In the genomic region with DNA sequence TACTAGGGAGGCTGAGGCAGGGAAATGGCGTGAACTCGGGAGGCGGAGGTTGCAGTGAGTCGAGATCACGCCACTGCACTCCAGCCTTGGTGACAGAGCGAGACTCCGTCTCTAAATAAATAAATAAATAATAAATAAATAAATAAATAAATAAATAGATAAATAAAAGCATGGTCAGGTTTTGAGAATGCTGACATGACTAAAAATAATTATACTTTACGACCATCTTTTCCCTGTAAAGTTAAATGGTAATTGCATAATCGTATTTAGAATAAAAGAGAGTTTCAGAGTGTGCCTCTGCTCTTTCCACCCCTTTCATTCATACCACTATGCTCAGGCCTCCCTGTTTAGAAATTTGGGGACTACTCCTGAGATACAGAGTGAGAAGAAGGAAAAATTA, we compare ENCODE assay signal across 29 cellular contexts.
"Had no signal": no experiment of that assay in that cellular context is flagged by ENCODE, and none has a peak within 500 bp of the region (broad histone marks: within the 10 kb centered on the region; RNA-seq: fewer than 3 reads in every experiment).

No MANE protein-coding gene starts in this region.

- H3K9ac ChIP-seq: SK-N-SH had no signal

- H3K27ac ChIP-seq: Peyer's patch, SJSA1 had no signal

- H3K27me3 ChIP-seq: Peyer's patch, SJSA1 had no signal

- H3K9me3 ChIP-seq: Peyer's patch, SJSA1, SK-N-SH had no signal

- H3K36me3 ChIP-seq: Peyer's patch, SJSA1 had no signal

- H3K4me3 Mint-ChIP-seq: T-helper 1 cell treated with Interleukin-12 subunit alpha and Interleukin-12 subunit beta and Interleukin-4 antibody, amounts not matched to agents 30 μg/mL and 1 μg/mL, for 36 hours had no signal

- H3K27ac Mint-ChIP-seq: T-helper 1 cell treated with Interleukin-12 subunit alpha and Interleukin-12 subunit beta and Interleukin-4 antibody, amounts not matched to agents 30 μg/mL and 1 μg/mL, for 36 hours had no signal

- H3K4me1 ChIP-seq: Peyer's patch, SJSA1 had no signal

- H3K4me3 ChIP-seq: Peyer's patch, SJSA1 had no signal

- DNase-seq: Kasumi-1, MM.1S, MV-4-11, NCI-H1092, NCI-H1105, NCI-H1417 treated with DMSO at 0.1 percent for 48 hours, NCI-H1436 treated with DMSO at 0.1 percent for 48 hours, NCI-H1694 treated with DMSO at 0.1 percent for 48 hours, NCI-H187 treated with DMSO at 0.1 percent for 48 hours, NCI-H2029, NCI-H2081, NCI-H2171, NCI-H226, NCI-H446 treated with DMSO at 0.1 percent for 48 hours, NCI-H510A, NCI-H524, NCI-H526, NCI-H69, NCI-H748 treated with DMSO at 0.1 percent for 48 hours, NCI-H82, Peyer's patch, Right ventricle myocardium superior, RPMI8226, SHP77 treated with DMSO at 0.1 percent for 48 hours, SK-N-SH, SW 1271, T-helper 1 cell had no signal
